Comparison of ENCODE assay signal across 9 cellular contexts in the genomic region with DNA sequence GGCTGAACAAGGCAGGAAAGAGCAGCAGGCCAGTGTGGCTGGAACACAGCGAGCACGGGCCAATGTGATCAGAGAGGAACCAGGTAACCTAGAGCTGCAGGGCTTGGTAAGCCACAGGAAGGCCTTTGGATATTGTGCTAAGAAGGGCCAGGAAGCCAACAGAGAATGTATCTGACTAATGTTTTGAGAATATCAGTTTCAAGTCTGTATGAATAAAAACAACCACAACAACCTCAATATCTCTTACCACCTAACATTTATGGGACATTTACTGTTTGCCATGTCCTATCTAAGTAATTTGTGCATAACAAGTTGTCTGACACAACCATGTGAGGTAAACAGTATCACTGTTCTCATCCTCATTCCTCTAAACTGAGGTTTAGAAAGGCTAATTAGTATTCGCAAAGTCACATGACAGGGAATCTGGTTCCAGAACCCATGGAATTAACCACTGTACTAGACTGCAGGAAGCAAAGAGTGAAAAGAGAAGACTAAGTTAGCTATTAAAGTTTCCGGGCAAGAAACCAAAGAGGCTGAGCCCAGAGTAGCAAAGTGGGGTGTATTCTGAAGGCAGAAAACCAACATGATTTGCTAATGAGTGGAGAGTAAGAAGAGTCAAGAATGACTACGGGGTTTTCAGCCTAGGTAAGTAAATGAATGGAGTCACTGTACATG. TPM values are rescaled to one million over a fixed set of nuclear protein-coding genes. Genes with fewer than 3 reads are reported as not detected.
A peak's percentile ranks its signal among the peaks of the same experiment; 100 is the strongest.
DNase-seq lines count a peak whose midpoint lies in the region; ATAC-seq and TF ChIP-seq lines count a peak whose summit lies in the region.
"Had no signal": no experiment of that assay in that cellular context is flagged by ENCODE, and none has a peak within 500 bp of the region (broad histone marks: within the 10 kb centered on the region; RNA-seq: fewer than 3 reads in every experiment).

No MANE protein-coding gene starts in this region.

- TF ChIP-seq CTCF in SK-N-SH (IDR thresholded peaks at IDR 0.05) (no peak), neural progenitor cell (IDR thresholded peaks at IDR 0.05) (no peak), GM13976 (IDR thresholded peaks at IDR 0.05; ENCODE audit: borderline replicate concordance, control extremely low read depth, extremely low read depth, insufficient read depth, missing control alignments) (no peak)

- H3K4me1 Mint-ChIP-seq in activated CD8-positive, alpha-beta T cell treated with anti-CD3 and anti-CD28 coated beads, Interleukin-2, amount 10 ng/mL, durations not matched to agents 7 days and 5 days (ENCODE audit: low read depth) = peaks cover 23% of the 10 kb centered on the region
- peaks cover 8% of the 10 kb centered on the region for H3K4me1 Mint-ChIP-seq in neural progenitor cell

- H3K9ac ChIP-seq in SK-N-SH = no peak overlapping the region
- no peak overlapping the region for H3K9ac ChIP-seq in neural progenitor cell

- H3K9me2 ChIP-seq in SK-N-SH = no peaks in the 10 kb centered on the region

- H3K36me3 ChIP-seq in SK-N-SH (replicated peaks in 1 of 2; ENCODE audit: control insufficient read depth in 1 of 2, insufficient read depth in 2 of 2, low read length in 1 of 2) (peaks cover 0 to 4% of the 10 kb centered on the region in 2 experiments), neural progenitor cell (no peaks in the 10 kb centered on the region)
- H3K36me3 ChIP-seq: uterus had no signal

- TF ChIP-seq RAD21 in SK-N-SH (IDR thresholded peaks at IDR 0.05; ENCODE audit: low read length) = no peak

- H3K4me2 ChIP-seq in SK-N-SH (no peak overlapping the region), neural progenitor cell (peak overlapping the region; percentile 49)

- H2AFZ ChIP-seq in SK-N-SH (ENCODE audit: low read depth) = no peak overlapping the region
- no peak overlapping the region for H2AFZ ChIP-seq in neural progenitor cell (replicated peaks)

- H3K27ac ChIP-seq in SK-N-SH (ENCODE audit: low read depth in 2 of 2, low read length in 1 of 2) = no peak overlapping the region
- H3K27ac ChIP-seq in neural progenitor cell = no peak overlapping the region
- H3K27ac ChIP-seq: uterus had no signal

- TF ChIP-seq EP300 in SK-N-SH (IDR thresholded peaks at IDR 0.05; ENCODE audit: borderline replicate concordance in 1 of 2, low read depth in 1 of 2, low read length in 1 of 2) = no peak

- 90% methylated on average over 5 of the region's 5 CpGs for WGBS in SK-N-SH (ENCODE audit: low lambda C conversion rate)

- CTCF ChIA-PET in SK-N-SH (lab: Yijun Ruan, JAX) = interaction anchor here (1.0 to 1.5 kb wide), 2 partner anchors 7 to 226 kb away, joined by 3 read pairs; no protein-coding TSS in a partner anchor
- CTCF ChIA-PET in activated CD8-positive, alpha-beta T cell treated with anti-CD3 and anti-CD28 coated beads, Interleukin-2, amount 10 ng/mL, durations not matched to agents 7 days and 5 days (lab: Charles Lee) = interaction anchor here (0.7 to 1.0 kb wide), 2 partner anchors 12 to 45 kb away, joined by 3 to 4 read pairs; partner anchors contain the start of gene EGLN1

- no peaks in the 10 kb centered on the region for H3K9me3 ChIP-seq in SK-N-SH
- no peaks in the 10 kb centered on the region for H3K9me3 ChIP-seq in neural progenitor cell (ENCODE audit: low read depth)
- H3K9me3 ChIP-seq: uterus had no signal

- H3F3A ChIP-seq in SK-N-SH (replicated peaks; ENCODE audit: insufficient read depth) = no peaks in the 10 kb centered on the region
- peaks cover 12% of the 10 kb centered on the region for H3F3A ChIP-seq in neural progenitor cell (ENCODE audit: low read depth)

- H3K27ac Mint-ChIP-seq in activated CD8-positive, alpha-beta T cell treated with anti-CD3 and anti-CD28 coated beads, Interleukin-2, amount 10 ng/mL, durations not matched to agents 7 days and 5 days = peak overlapping the region; percentile 64
- H3K27ac Mint-ChIP-seq in neural progenitor cell = no peak overlapping the region

- peaks cover 2% of the 10 kb centered on the region for H3K36me3 Mint-ChIP-seq in activated CD8-positive, alpha-beta T cell treated with anti-CD3 and anti-CD28 coated beads, Interleukin-2, amount 10 ng/mL, durations not matched to agents 7 days and 5 days (ENCODE audit: low read depth)
- peaks cover 1% of the 10 kb centered on the region for H3K36me3 Mint-ChIP-seq in neural progenitor cell

- in situ Hi-C loops in GM13976 (cut with MboI; ENCODE audit: low sequenced_read_pairs, unreplicated experiment) = no loop called here

- POLR2A ChIA-PET in SK-N-SH (lab: Yijun Ruan, JAX) = no interaction called here
- POLR2A ChIA-PET in activated CD8-positive, alpha-beta T cell treated with anti-CD3 and anti-CD28 coated beads, Interleukin-2, amount 10 ng/mL, durations not matched to agents 7 days and 5 days (lab: Charles Lee) = interaction anchor here (0.8 kb wide), 1 partner anchor 9 kb away, joined by 3 read pairs; no protein-coding TSS in a partner anchor

- H3K9me3 Mint-ChIP-seq in activated CD8-positive, alpha-beta T cell treated with anti-CD3 and anti-CD28 coated beads, Interleukin-2, amount 10 ng/mL, durations not matched to agents 7 days and 5 days (ENCODE audit: insufficient read depth) = no peaks in the 10 kb centered on the region
- H3K9me3 Mint-ChIP-seq in neural progenitor cell = no peaks in the 10 kb centered on the region

- ATAC-seq in SK-N-SH treated with all-trans-retinoic acid at 6 μM for 48 hours (peak; percentile 33), HG02852 (IDR thresholded peaks at IDR 0.05; ENCODE audit: unreplicated experiment) (peak; percentile 64)
- ATAC-seq in activated CD8-positive, alpha-beta T cell treated with anti-CD3 and anti-CD28 coated beads, Interleukin-2, amount 10 ng/mL, durations not matched to agents 7 days and 5 days = peak; percentile 61

- H3K27me3 Mint-ChIP-seq in activated CD8-positive, alpha-beta T cell treated with anti-CD3 and anti-CD28 coated beads, Interleukin-2, amount 10 ng/mL, durations not matched to agents 7 days and 5 days (ENCODE audit: low read depth) = no peaks in the 10 kb centered on the region
- no peaks in the 10 kb centered on the region for H3K27me3 Mint-ChIP-seq in neural progenitor cell (ENCODE audit: insufficient read depth, low read depth)

- DNase-seq in SK-N-SH (no peak), neural progenitor cell (ENCODE audit: low spot score) (no peak), NCI-H1105 (lab: John Stamatoyannopoulos, UW) (no peak), NCI-H2171 treated with DMSO at 0.1 percent for 48 hours (lab: John Stamatoyannopoulos, UW) (no peak), GM13976 (ENCODE audit: low spot score) (no peak)
- DNase-seq in activated CD8-positive, alpha-beta T cell treated with anti-CD3 and anti-CD28 coated beads, Interleukin-2, amount 10 ng/mL, durations not matched to agents 7 days and 5 days = peak; percentile 42
- DNase-seq: uterus had no signal

- H3K4me1 ChIP-seq in SK-N-SH (ENCODE audit: control insufficient read depth in 1 of 2, insufficient read depth in 2 of 2, low read depth in 1 of 2, low read length in 1 of 2) = peaks cover 0 to 2% of the 10 kb centered on the region in 2 experiments; a peak in 2 of 4 replicates
- H3K4me1 ChIP-seq in neural progenitor cell = peaks cover 14% of the 10 kb centered on the region
- H3K4me1 ChIP-seq: uterus had no signal

- H3K27me3 ChIP-seq in SK-N-SH (ENCODE audit: insufficient read depth) (no peaks in the 10 kb centered on the region), neural progenitor cell (no peaks in the 10 kb centered on the region)
- H3K27me3 ChIP-seq: uterus had no signal

- H3K4me3 Mint-ChIP-seq in activated CD8-positive, alpha-beta T cell treated with anti-CD3 and anti-CD28 coated beads, Interleukin-2, amount 10 ng/mL, durations not matched to agents 7 days and 5 days = no peak overlapping the region
- H3K4me3 Mint-ChIP-seq in neural progenitor cell = no peak overlapping the region

- H4K20me1 ChIP-seq in SK-N-SH (ENCODE audit: insufficient read depth) (peaks cover 25% of the 10 kb centered on the region; the same call in 1 of the 2 replicates), neural progenitor cell (ENCODE audit: low read depth) (peaks cover 55% of the 10 kb centered on the region)

- H3K79me2 ChIP-seq in SK-N-SH (ENCODE audit: insufficient read depth) (peaks cover 97% of the 10 kb centered on the region), neural progenitor cell (ENCODE audit: low read depth) (no peaks in the 10 kb centered on the region)

- no peak overlapping the region for H3K4me3 ChIP-seq in SK-N-SH (ENCODE audit: low read depth in 2 of 2, low read length in 1 of 2)
- H3K4me3 ChIP-seq in neural progenitor cell = no peak overlapping the region
- H3K4me3 ChIP-seq: uterus had no signal

TF ChIP-seq in SK-N-SH treated with all-trans-retinoic acid at 6 μM for 48 hours, 23 proteins besides CTCF, POLR2A, EP300 and RAD21 (continues in another document):
- no peak for TF ChIP-seq OSR1 (CRISPR knock-in tag; IDR thresholded peaks at IDR 0.05)
- no peak for TF ChIP-seq BACH2 (CRISPR knock-in tag; IDR thresholded peaks at IDR 0.05; ENCODE audit: borderline replicate concordance)
- TF ChIP-seq ZFP30 (CRISPR knock-in tag; IDR thresholded peaks at IDR 0.05) = no peak
- TF ChIP-seq ZNF70 (CRISPR knock-in tag; IDR thresholded peaks at IDR 0.05) = no peak
- no peak for TF ChIP-seq SNAI2 (CRISPR knock-in tag; IDR thresholded peaks at IDR 0.05)

TF ChIP-seq in SK-N-SH, 30 proteins besides CTCF, POLR2A, EP300 and RAD21 (continues in another document):
- TF ChIP-seq GABPA (IDR thresholded peaks at IDR 0.05; ENCODE audit: low read depth) = no peak
- no peak for TF ChIP-seq CHD2 (IDR thresholded peaks at IDR 0.05; ENCODE audit: low read length, partially characterized antibody)
- no peak for TF ChIP-seq NRF1 (IDR thresholded peaks at IDR 0.05; ENCODE audit: low read depth, low read length)

RNA-seq across cellular contexts. Expression of gene SPRTN, which starts 38.9 kb away (rescaled TPM):
- 13.4 and 17.3 TPM in 2 replicates for polyA plus RNA-seq in SK-N-SH (2012; rRNA removed)
- polyA plus RNA-seq in SK-N-SH (2012; cell fraction: cytosol; rRNA removed) = 13.7 and 15.3 TPM in 2 replicates
- polyA plus RNA-seq in SK-N-SH (2012; cell fraction: nucleus; rRNA removed) = 13.5 and 18.5 TPM in 2 replicates
- total RNA-seq in activated CD8-positive, alpha-beta T cell treated with anti-CD3 and anti-CD28 coated beads, Interleukin-2, amount 10 ng/mL, durations not matched to agents 7 days and 5 days = 10 to 100 TPM; 14.4 to 17.5 TPM
- 18.7 and 21.5 TPM in 2 replicates for total RNA-seq in neural progenitor cell (ENCODE audit: low replicate concordance)

RNA-seq across cellular contexts. Expression of gene EXOC8, which starts 39.4 kb away (rescaled TPM):
- polyA plus RNA-seq in SK-N-SH (2012; rRNA removed) = 2.1 and 2.5 TPM in 2 replicates
- polyA plus RNA-seq in SK-N-SH (2012; cell fraction: cytosol; rRNA removed) = 2.1 and 2.2 TPM in 2 replicates
- 2.6 TPM in 2 replicates for polyA plus RNA-seq in SK-N-SH (2012; cell fraction: nucleus; rRNA removed)
- 10 to 100 TPM; 18.2 to 18.4 TPM for total RNA-seq in activated CD8-positive, alpha-beta T cell treated with anti-CD3 and anti-CD28 coated beads, Interleukin-2, amount 10 ng/mL, durations not matched to agents 7 days and 5 days
- total RNA-seq in neural progenitor cell (ENCODE audit: low replicate concordance) = 10.3 and 11.8 TPM in 2 replicates

RNA-seq across cellular contexts. Expression of gene EGLN1, which starts 45.1 kb away (rescaled TPM):
- 10.7 and 14.3 TPM in 2 replicates for polyA plus RNA-seq in SK-N-SH (2012; rRNA removed)
- 23.7 and 29.5 TPM in 2 replicates for polyA plus RNA-seq in SK-N-SH (2012; cell fraction: cytosol; rRNA removed)
- 7.4 and 10.7 TPM in 2 replicates for polyA plus RNA-seq in SK-N-SH (2012; cell fraction: nucleus; rRNA removed)
- total RNA-seq in activated CD8-positive, alpha-beta T cell treated with anti-CD3 and anti-CD28 coated beads, Interleukin-2, amount 10 ng/mL, durations not matched to agents 7 days and 5 days = 10 to 100 TPM; 30.5 to 32.6 TPM
- total RNA-seq in neural progenitor cell (ENCODE audit: low replicate concordance) = 24.3 and 30.3 TPM in 2 replicates
